ENCODE assay signal across 17 cellular contexts in genomic region chr18:10142056-10142455, GRCh38.
DNase-seq lines count a peak whose midpoint lies in the region; ATAC-seq and TF ChIP-seq lines count a peak whose summit lies in the region.
"Had no signal": no experiment of that assay in that cellular context is flagged by ENCODE, and none has a peak within 500 bp of the region (broad histone marks: within the 10 kb centered on the region; RNA-seq: fewer than 3 reads in every experiment).

No MANE protein-coding gene starts in this region.

- H3K4me1 ChIP-seq in Caco-2 = peaks cover 26% of the 10 kb centered on the region
- peaks cover 43% of the 10 kb centered on the region for H3K4me1 ChIP-seq in hepatocyte (ENCODE audit: insufficient read depth)
- peaks cover 39% of the 10 kb centered on the region for H3K4me1 ChIP-seq in skeletal muscle satellite cell (ENCODE audit: control insufficient read depth, insufficient read depth, low read length)
- H3K4me1 ChIP-seq: Peyer's patch had no signal

- H3K4me3 Mint-ChIP-seq in Caco-2 (ENCODE audit: unreplicated experiment) = no peak overlapping the region
- no peak overlapping the region for H3K4me3 Mint-ChIP-seq in CD4-positive, alpha-beta T cell
- H3K4me3 Mint-ChIP-seq: CD4-positive, CD25-positive, alpha-beta regulatory T cell had no signal

- H3K9ac ChIP-seq in skeletal muscle satellite cell (ENCODE audit: low read depth, low read length) = peak overlapping the region; percentile 55

- H3K9me2 ChIP-seq in hepatocyte (replicated peaks; ENCODE audit: insufficient read depth) = no peaks in the 10 kb centered on the region

- CTCF ChIA-PET in Caco-2 (lab: Charles Lee) = no interaction called here
- CTCF ChIA-PET in CD4-positive, alpha-beta T cell (lab: Charles Lee) = no interaction called here

- H3K79me2 ChIP-seq in hepatocyte = no peaks in the 10 kb centered on the region

- no TSS peak for BruUV-seq in Caco-2 (replicated peaks; lab: Mats Ljungman, UMichigan)

- no peaks in the 10 kb centered on the region for H3K27me3 Mint-ChIP-seq in Caco-2 (ENCODE audit: insufficient read depth, unreplicated experiment)
- H3K27me3 Mint-ChIP-seq in CD4-positive, alpha-beta T cell = no peaks in the 10 kb centered on the region

- H3K4me2 ChIP-seq in hepatocyte (no peak overlapping the region), skeletal muscle satellite cell (ENCODE audit: low read length) (peak overlapping the region; percentile 47)

- intact Hi-C loops in Caco-2 (cut with micrococcal nuclease; ENCODE audit: unreplicated experiment) = loop anchor here (5.0 to 10.0 kb wide), 2 partner anchors 57 to 170 kb away; no protein-coding TSS in a partner anchor
- intact Hi-C loops in CD4-positive, alpha-beta T cell (cut with DNase I, micrococcal nuclease) = no loop called here

- no peaks in the 10 kb centered on the region for H3K27me3 ChIP-seq in Caco-2 (replicated peaks; ENCODE audit: control insufficient read depth, insufficient read depth, low read length)
- H3K27me3 ChIP-seq in hepatocyte = no peaks in the 10 kb centered on the region
- H3K27me3 ChIP-seq in skeletal muscle satellite cell (ENCODE audit: control insufficient read depth, insufficient read depth, low read length) = no peaks in the 10 kb centered on the region
- no peaks in the 10 kb centered on the region for H3K27me3 ChIP-seq in CD4-positive, alpha-beta T cell (ENCODE audit: control insufficient read depth, insufficient read depth, low read length)
- H3K27me3 ChIP-seq: Peyer's patch had no signal

- POLR2A ChIA-PET in Caco-2 (lab: Charles Lee) = no interaction called here
- POLR2A ChIA-PET in CD4-positive, alpha-beta T cell (lab: Charles Lee) = no interaction called here

- no peaks in the 10 kb centered on the region for H4K20me1 ChIP-seq in hepatocyte (ENCODE audit: insufficient read depth, poor library complexity, severe bottlenecking)

- no peaks in the 10 kb centered on the region for H3K36me3 Mint-ChIP-seq in Caco-2 (ENCODE audit: insufficient read depth, unreplicated experiment)
- H3K36me3 Mint-ChIP-seq in CD4-positive, alpha-beta T cell (ENCODE audit: low read depth) = no peaks in the 10 kb centered on the region
- H3K36me3 Mint-ChIP-seq: CD4-positive, CD25-positive, alpha-beta regulatory T cell had no signal

- peak overlapping the region; percentile 82 for H3K27ac ChIP-seq in hepatocyte
- no peak overlapping the region for H3K27ac ChIP-seq in CD4-positive, alpha-beta T cell (ENCODE audit: low read depth, low read length)

- H3K4me3 ChIP-seq in Caco-2 (ENCODE audit: low read depth, low read length) = no peak overlapping the region
- H3K4me3 ChIP-seq in hepatocyte = no peak overlapping the region
- H3K4me3 ChIP-seq in skeletal muscle satellite cell (ENCODE audit: low read length) = peak overlapping the region; percentile 7
- H3K4me3 ChIP-seq: Peyer's patch had no signal

- 82% methylated on average over 7 of the region's 7 CpGs for WGBS in hepatocyte (ENCODE audit: low lambda C conversion rate, missing lambda C conversion rate)

- DNase-seq in Caco-2 (no peak), SW480 (ENCODE audit: low spot score) (peak; percentile 26), hepatocyte (ENCODE audit: low spot score) (no peak), kidney glomerular epithelial cell (lab: John Stamatoyannopoulos, UW) (no peak)
- DNase-seq in CD4-positive, alpha-beta T cell = no peak
- DNase-seq in activated effector memory CD4-positive, alpha-beta T cell treated with Interleukin-2 at 50 U/mL for 16 hours = no peak
- DNase-seq: CD4-positive, CD25-positive, alpha-beta regulatory T cell; DND-41; GF-D8; Karpas-422; NCI-H1105 treated with DMSO at 0.1 percent for 48 hours; NCI-H187; NCI-H446; NCI-H774; Peyer's patch; SHP77 had no signal

- H3K9me3 ChIP-seq in Caco-2 (no peaks in the 10 kb centered on the region), hepatocyte (ENCODE audit: low read depth) (no peaks in the 10 kb centered on the region), skeletal muscle satellite cell (replicated peaks; ENCODE audit: low read length) (no peaks in the 10 kb centered on the region)
- H3K9me3 ChIP-seq in CD4-positive, alpha-beta T cell (ENCODE audit: control insufficient read depth, low read length) = no peaks in the 10 kb centered on the region
- H3K9me3 ChIP-seq: Peyer's patch had no signal

- peaks cover 30% of the 10 kb centered on the region for H3K4me1 Mint-ChIP-seq in Caco-2 (ENCODE audit: low read depth, unreplicated experiment)
- H3K4me1 Mint-ChIP-seq in CD4-positive, alpha-beta T cell (ENCODE audit: low read depth) = no peaks in the 10 kb centered on the region
- H3K4me1 Mint-ChIP-seq: CD4-positive, CD25-positive, alpha-beta regulatory T cell had no signal

- H3K36me3 ChIP-seq in Caco-2 (ENCODE audit: control insufficient read depth, insufficient read depth, low read length) = no peaks in the 10 kb centered on the region
- H3K36me3 ChIP-seq in hepatocyte (replicated peaks; ENCODE audit: insufficient read depth, low read depth) = no peaks in the 10 kb centered on the region
- H3K36me3 ChIP-seq in skeletal muscle satellite cell (ENCODE audit: insufficient read depth, low read length) = no peaks in the 10 kb centered on the region
- H3K36me3 ChIP-seq: Peyer's patch had no signal

- peak overlapping the region; percentile 18 for H2AFZ ChIP-seq in hepatocyte

- H3K9me3 Mint-ChIP-seq in Caco-2 (ENCODE audit: unreplicated experiment) = peaks cover 8% of the 10 kb centered on the region
- H3K9me3 Mint-ChIP-seq in CD4-positive, alpha-beta T cell = no peaks in the 10 kb centered on the region

- TF ChIP-seq CTCF in Caco-2 (IDR thresholded peaks at IDR 0.05; ENCODE audit: insufficient read depth in 1 of 2, low read depth in 1 of 2, low read length in 1 of 2, severe bottlenecking in 1 of 2, unreplicated experiment in 1 of 2) (no peak), hepatocyte (IDR thresholded peaks at IDR 0.05; ENCODE audit: poor library complexity) (no peak)
- TF ChIP-seq CTCF in CD4-positive, alpha-beta T cell (IDR thresholded peaks at IDR 0.05) = no peak

- ATAC-seq in CD4-positive, alpha-beta T cell (ENCODE audit: poor library complexity) = no peak

- H3K27ac Mint-ChIP-seq in Caco-2 (ENCODE audit: unreplicated experiment) = peak overlapping the region; percentile 83
- no peak overlapping the region for H3K27ac Mint-ChIP-seq in CD4-positive, alpha-beta T cell
- H3K27ac Mint-ChIP-seq: CD4-positive, CD25-positive, alpha-beta regulatory T cell had no signal
